8 cellular contexts compared by ENCODE assay signal in genomic region chr14:88668448-88669116, GRCh38.
A peak's percentile ranks its signal among the peaks of the same experiment; 100 is the strongest.
DNase-seq lines count a peak whose midpoint lies in the region; ATAC-seq and TF ChIP-seq lines count a peak whose summit lies in the region.

No MANE protein-coding gene starts in this region.

- CTCF ChIA-PET in RWPE1 (lab: Yijun Ruan, JAX) = interaction anchor here (0.8 to 1.8 kb wide), 4 partner anchors 13 to 200 kb away, joined by 5 to 10 read pairs (median 7); no protein-coding TSS in a partner anchor

- POLR2A ChIA-PET in RWPE1 (lab: Yijun Ruan, JAX; ENCODE audit: low non-redundant PET) = no interaction called here

- DNase-seq in midbrain (lab: John Stamatoyannopoulos, UW) = peak; percentile 9
- DNase-seq in epidermal melanocyte (ENCODE audit: insufficient read length, low spot score) = no peak
- no peak for DNase-seq in SK-N-DZ (ENCODE audit: low spot score)
- DNase-seq in RWPE1 (ENCODE audit: low spot score) = no peak

- ATAC-seq in GM18870 (IDR thresholded peaks at IDR 0.05; ENCODE audit: unreplicated experiment) (peak; percentile 56), GM21786 (IDR thresholded peaks at IDR 0.05; ENCODE audit: unreplicated experiment) (peak; percentile 83), HG03460 (IDR thresholded peaks at IDR 0.05; ENCODE audit: unreplicated experiment) (peak; percentile 63), SK-N-SH treated with all-trans-retinoic acid at 6 μM for 48 hours (no peak)

- TF ChIP-seq CTCF in RWPE1 (conservative IDR thresholded peaks at IDR 0.05; ENCODE audit: low read depth) = no peak

- H3K27ac ChIP-seq in RWPE1 = no peak overlapping the region

TF ChIP-seq in SK-N-SH treated with all-trans-retinoic acid at 6 μM for 48 hours, 23 proteins besides CTCF, POLR2A, EP300 and RAD21:
- TF ChIP-seq CSDC2 (CRISPR knock-in tag; IDR thresholded peaks at IDR 0.05) = no peak
- no peak for TF ChIP-seq ARNTL (CRISPR knock-in tag; IDR thresholded peaks at IDR 0.05; ENCODE audit: borderline replicate concordance, low read depth)
- TF ChIP-seq SNAI2 (CRISPR knock-in tag; IDR thresholded peaks at IDR 0.05) = no peak
- no peak for TF ChIP-seq POU6F1 (CRISPR knock-in tag; IDR thresholded peaks at IDR 0.05; ENCODE audit: borderline replicate concordance, low read depth)
- no peak for TF ChIP-seq ISL1 (CRISPR knock-in tag; IDR thresholded peaks at IDR 0.05)
- no peak for TF ChIP-seq ZC3H10 (CRISPR knock-in tag; IDR thresholded peaks at IDR 0.05)
- no peak for TF ChIP-seq ZFP30 (CRISPR knock-in tag; IDR thresholded peaks at IDR 0.05)
- no peak for TF ChIP-seq ZNF565 (CRISPR knock-in tag; conservative IDR thresholded peaks at IDR 0.05; ENCODE audit: low read depth)
- no peak for TF ChIP-seq TCF4 (CRISPR knock-in tag; IDR thresholded peaks at IDR 0.05; ENCODE audit: borderline replicate concordance)
- TF ChIP-seq PATZ1 (CRISPR knock-in tag; IDR thresholded peaks at IDR 0.05; ENCODE audit: borderline replicate concordance) = no peak
- TF ChIP-seq TOX (CRISPR knock-in tag; IDR thresholded peaks at IDR 0.05; ENCODE audit: borderline replicate concordance) = no peak
- no peak for TF ChIP-seq ZNF70 (CRISPR knock-in tag; IDR thresholded peaks at IDR 0.05)
- no peak for TF ChIP-seq ZNF8 (CRISPR knock-in tag; IDR thresholded peaks at IDR 0.05)
